In the genomic region with DNA sequence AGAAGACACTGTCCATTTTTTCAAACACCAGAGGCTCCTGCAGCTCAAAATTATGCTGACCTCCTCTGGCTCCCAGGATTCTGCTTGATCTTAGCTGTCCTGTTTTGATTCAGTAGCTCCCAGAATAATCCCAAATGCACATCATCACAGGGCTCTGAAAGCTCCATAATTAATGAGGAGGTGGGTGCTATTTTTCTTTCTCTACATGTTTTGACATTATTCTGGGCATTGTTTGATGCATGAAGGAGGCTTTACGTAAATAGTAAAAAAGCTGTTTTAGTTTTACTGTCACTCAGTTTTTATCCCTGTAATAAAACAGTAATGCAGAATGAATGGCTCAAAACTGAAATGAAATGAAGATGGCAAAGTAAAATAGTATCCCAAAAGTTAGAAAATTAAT, we compare ENCODE assay signal across 6 cellular contexts.
"Had no signal": no experiment of that assay in that cellular context is flagged by ENCODE, and none has a peak within 500 bp of the region (broad histone marks: within the 10 kb centered on the region; RNA-seq: fewer than 3 reads in every experiment).

No MANE protein-coding gene starts in this region.

- DNase-seq: GM23248, GOT3, H7, H9, HCEC 1CT, HFFc6 had no signal
